In the genomic region with DNA sequence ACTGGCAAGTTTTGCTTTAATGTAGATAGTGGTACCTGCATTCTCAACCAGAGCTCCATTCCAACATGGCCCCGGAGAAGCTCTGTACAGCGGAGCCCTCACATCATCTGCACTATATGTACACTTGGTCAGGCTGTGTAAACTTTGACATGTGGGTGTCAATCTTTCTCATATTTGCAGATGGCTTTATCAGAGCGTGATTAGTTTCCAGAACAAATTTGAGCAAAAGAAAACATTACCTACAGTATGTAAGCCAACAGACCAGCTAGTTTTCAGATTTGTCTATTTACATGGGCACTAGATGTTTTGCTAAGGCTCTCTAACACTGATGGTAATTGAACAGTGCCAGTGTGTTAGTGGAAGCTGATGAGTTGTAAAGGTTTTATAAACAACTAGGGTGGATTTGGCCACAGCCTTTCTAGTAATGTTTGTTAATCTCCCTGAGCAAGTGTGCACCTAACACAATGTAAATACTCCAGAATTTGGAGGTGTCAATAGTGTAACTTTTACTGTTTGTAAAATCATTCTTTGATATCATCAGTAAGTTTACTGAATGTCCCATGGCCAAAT, we compare ENCODE assay signal across 1 cellular context.
A peak's percentile ranks its signal among the peaks of the same experiment; 100 is the strongest.
TF ChIP-seq lines count a peak whose summit lies in the region.

No MANE protein-coding gene starts in this region.

TF ChIP-seq in HepG2, 621 proteins besides CTCF, POLR2A, EP300 and RAD21 (continued from another document and continues in another):
- TF ChIP-seq, protein P1, sequence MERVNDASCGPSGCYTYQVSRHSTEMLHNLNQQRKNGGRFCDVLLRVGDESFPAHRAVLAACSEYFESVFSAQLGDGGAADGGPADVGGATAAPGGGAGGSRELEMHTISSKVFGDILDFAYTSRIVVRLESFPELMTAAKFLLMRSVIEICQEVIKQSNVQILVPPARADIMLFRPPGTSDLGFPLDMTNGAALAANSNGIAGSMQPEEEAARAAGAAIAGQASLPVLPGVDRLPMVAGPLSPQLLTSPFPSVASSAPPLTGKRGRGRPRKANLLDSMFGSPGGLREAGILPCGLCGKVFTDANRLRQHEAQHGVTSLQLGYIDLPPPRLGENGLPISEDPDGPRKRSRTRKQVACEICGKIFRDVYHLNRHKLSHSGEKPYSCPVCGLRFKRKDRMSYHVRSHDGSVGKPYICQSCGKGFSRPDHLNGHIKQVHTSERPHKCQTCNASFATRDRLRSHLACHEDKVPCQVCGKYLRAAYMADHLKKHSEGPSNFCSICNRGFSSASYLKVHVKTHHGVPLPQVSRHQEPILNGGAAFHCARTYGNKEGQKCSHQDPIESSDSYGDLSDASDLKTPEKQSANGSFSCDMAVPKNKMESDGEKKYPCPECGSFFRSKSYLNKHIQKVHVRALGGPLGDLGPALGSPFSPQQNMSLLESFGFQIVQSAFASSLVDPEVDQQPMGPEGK (CRISPR knock-in tag; IDR thresholded peaks at IDR 0.05), result peak; percentile 40; the same call in 1 of the 2 replicates
- TF ChIP-seq, protein P2, sequence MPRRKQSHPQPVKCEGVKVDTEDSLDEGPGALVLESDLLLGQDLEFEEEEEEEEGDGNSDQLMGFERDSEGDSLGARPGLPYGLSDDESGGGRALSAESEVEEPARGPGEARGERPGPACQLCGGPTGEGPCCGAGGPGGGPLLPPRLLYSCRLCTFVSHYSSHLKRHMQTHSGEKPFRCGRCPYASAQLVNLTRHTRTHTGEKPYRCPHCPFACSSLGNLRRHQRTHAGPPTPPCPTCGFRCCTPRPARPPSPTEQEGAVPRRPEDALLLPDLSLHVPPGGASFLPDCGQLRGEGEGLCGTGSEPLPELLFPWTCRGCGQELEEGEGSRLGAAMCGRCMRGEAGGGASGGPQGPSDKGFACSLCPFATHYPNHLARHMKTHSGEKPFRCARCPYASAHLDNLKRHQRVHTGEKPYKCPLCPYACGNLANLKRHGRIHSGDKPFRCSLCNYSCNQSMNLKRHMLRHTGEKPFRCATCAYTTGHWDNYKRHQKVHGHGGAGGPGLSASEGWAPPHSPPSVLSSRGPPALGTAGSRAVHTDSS (CRISPR knock-in tag; conservative IDR thresholded peaks at IDR 0.05), result no peak
- TF ChIP-seq HCFC1 (IDR thresholded peaks at IDR 0.05; ENCODE audit: low read depth, low read length) (no peak), SCMH1 (CRISPR knock-in tag; IDR thresholded peaks at IDR 0.05; ENCODE audit: borderline replicate concordance) (no peak), ZNF263 (CRISPR knock-in tag; IDR thresholded peaks at IDR 0.05) (no peak), CAMTA2 (CRISPR knock-in tag; IDR thresholded peaks at IDR 0.05; ENCODE audit: borderline replicate concordance) (no peak), NRL (CRISPR knock-in tag; IDR thresholded peaks at IDR 0.05; ENCODE audit: borderline replicate concordance) (no peak), RXRA (CRISPR knock-in tag; IDR thresholded peaks at IDR 0.05) (no peak), ZNF430 (CRISPR knock-in tag; IDR thresholded peaks at IDR 0.05) (no peak), SP140L (CRISPR knock-in tag; IDR thresholded peaks at IDR 0.05; ENCODE audit: borderline replicate concordance) (no peak), NONO (IDR thresholded peaks at IDR 0.05) (no peak), NONO (CRISPR knock-in tag; conservative IDR thresholded peaks at IDR 0.05) (no peak), PHF21A (CRISPR knock-in tag; IDR thresholded peaks at IDR 0.05) (no peak), CHCHD3 (CRISPR knock-in tag; IDR thresholded peaks at IDR 0.05) (no peak), PCBP1 (IDR thresholded peaks at IDR 0.05; ENCODE audit: borderline replicate concordance, low read depth, low read length) (no peak), ZNF383 (CRISPR knock-in tag; IDR thresholded peaks at IDR 0.05; ENCODE audit: borderline replicate concordance) (no peak), SRSF9 (IDR thresholded peaks at IDR 0.05; ENCODE audit: borderline replicate concordance, insufficient read depth, low read depth, low read length, poor library complexity, severe bottlenecking) (no peak), ZNF749 (CRISPR knock-in tag; IDR thresholded peaks at IDR 0.05; ENCODE audit: borderline replicate concordance) (no peak), NFIC (IDR thresholded peaks at IDR 0.05; ENCODE audit: low read length) (peak; percentile 72), NFIB (CRISPR knock-in tag; IDR thresholded peaks at IDR 0.05; ENCODE audit: borderline replicate concordance) (no peak), ZNF143 (CRISPR knock-in tag; IDR thresholded peaks at IDR 0.05) (no peak), FOXP1 (IDR thresholded peaks at IDR 0.05) (no peak), FOXP1 (CRISPR knock-in tag; IDR thresholded peaks at IDR 0.05) (peak; percentile 68), HOXD1 (CRISPR knock-in tag; IDR thresholded peaks at IDR 0.05) (no peak), ZNF788 (CRISPR knock-in tag; IDR thresholded peaks at IDR 0.05; ENCODE audit: borderline replicate concordance) (no peak), MBD4 (IDR thresholded peaks at IDR 0.05; ENCODE audit: borderline replicate concordance, low read length) (peak; percentile 43; the same call in 1 of the 2 replicates), ZNF549 (CRISPR knock-in tag; IDR thresholded peaks at IDR 0.05) (no peak), ZNF746 (CRISPR knock-in tag; IDR thresholded peaks at IDR 0.05) (no peak), ZNF501 (CRISPR knock-in tag; IDR thresholded peaks at IDR 0.05) (no peak), YEATS4 (CRISPR knock-in tag; IDR thresholded peaks at IDR 0.05; ENCODE audit: borderline replicate concordance) (no peak; the same call in 1 of the 2 replicates), ZNF777 (CRISPR knock-in tag; IDR thresholded peaks at IDR 0.05) (no peak), ZNF235 (CRISPR knock-in tag; IDR thresholded peaks at IDR 0.05; ENCODE audit: borderline replicate concordance) (no peak), ATF7 (IDR thresholded peaks at IDR 0.05) (no peak), ATF7 (CRISPR knock-in tag; IDR thresholded peaks at IDR 0.05) (no peak), PRPF4 (IDR thresholded peaks at IDR 0.05; ENCODE audit: low read depth, low read length, poor library complexity, severe bottlenecking) (no peak), TAF15 (IDR thresholded peaks at IDR 0.05; ENCODE audit: low read depth, low read length, poor library complexity, severe bottlenecking) (no peak), MATR3 (CRISPR knock-in tag; IDR thresholded peaks at IDR 0.05) (no peak), ZNF761 (CRISPR knock-in tag; conservative IDR thresholded peaks at IDR 0.05) (no peak), CEBPB (IDR thresholded peaks at IDR 0.05; ENCODE audit: borderline replicate concordance, low read depth, low read length) (no peak), SNAPC2 (CRISPR knock-in tag; IDR thresholded peaks at IDR 0.05) (no peak), RNF2 (conservative IDR thresholded peaks at IDR 0.05; ENCODE audit: low read depth) (no peak), ZFYVE20 (CRISPR knock-in tag; IDR thresholded peaks at IDR 0.05; ENCODE audit: borderline replicate concordance, low read depth) (no peak), ZNF441 (CRISPR knock-in tag; IDR thresholded peaks at IDR 0.05; ENCODE audit: borderline replicate concordance) (no peak), ZBTB21 (CRISPR knock-in tag; IDR thresholded peaks at IDR 0.05) (no peak), KLF12 (CRISPR knock-in tag; IDR thresholded peaks at IDR 0.05; ENCODE audit: borderline replicate concordance) (no peak), ZNF570 (CRISPR knock-in tag; IDR thresholded peaks at IDR 0.05; ENCODE audit: borderline replicate concordance) (no peak), POLR2AphosphoS2 (IDR thresholded peaks at IDR 0.05; ENCODE audit: low read depth, low read length) (no peak), FOSL2 (CRISPR knock-in tag; IDR thresholded peaks at IDR 0.05) (peak; percentile 71), ATRX (CRISPR knock-in tag; IDR thresholded peaks at IDR 0.05; ENCODE audit: borderline replicate concordance) (no peak), ZNF816 (CRISPR knock-in tag; IDR thresholded peaks at IDR 0.05; ENCODE audit: borderline replicate concordance) (peak; percentile 35; the same call in 1 of the 2 replicates), ZNF3 (CRISPR knock-in tag; IDR thresholded peaks at IDR 0.05) (no peak), FOXA3 (CRISPR knock-in tag; IDR thresholded peaks at IDR 0.05) (peak; percentile 95), DR1 (CRISPR knock-in tag; IDR thresholded peaks at IDR 0.05) (no peak), MIER3 (CRISPR knock-in tag; IDR thresholded peaks at IDR 0.05; ENCODE audit: borderline replicate concordance) (peak; percentile 53; the same call in 1 of the 2 replicates), NR3C1 (CRISPR knock-in tag; IDR thresholded peaks at IDR 0.05) (no peak)
- TF ChIP-seq, protein P3, sequence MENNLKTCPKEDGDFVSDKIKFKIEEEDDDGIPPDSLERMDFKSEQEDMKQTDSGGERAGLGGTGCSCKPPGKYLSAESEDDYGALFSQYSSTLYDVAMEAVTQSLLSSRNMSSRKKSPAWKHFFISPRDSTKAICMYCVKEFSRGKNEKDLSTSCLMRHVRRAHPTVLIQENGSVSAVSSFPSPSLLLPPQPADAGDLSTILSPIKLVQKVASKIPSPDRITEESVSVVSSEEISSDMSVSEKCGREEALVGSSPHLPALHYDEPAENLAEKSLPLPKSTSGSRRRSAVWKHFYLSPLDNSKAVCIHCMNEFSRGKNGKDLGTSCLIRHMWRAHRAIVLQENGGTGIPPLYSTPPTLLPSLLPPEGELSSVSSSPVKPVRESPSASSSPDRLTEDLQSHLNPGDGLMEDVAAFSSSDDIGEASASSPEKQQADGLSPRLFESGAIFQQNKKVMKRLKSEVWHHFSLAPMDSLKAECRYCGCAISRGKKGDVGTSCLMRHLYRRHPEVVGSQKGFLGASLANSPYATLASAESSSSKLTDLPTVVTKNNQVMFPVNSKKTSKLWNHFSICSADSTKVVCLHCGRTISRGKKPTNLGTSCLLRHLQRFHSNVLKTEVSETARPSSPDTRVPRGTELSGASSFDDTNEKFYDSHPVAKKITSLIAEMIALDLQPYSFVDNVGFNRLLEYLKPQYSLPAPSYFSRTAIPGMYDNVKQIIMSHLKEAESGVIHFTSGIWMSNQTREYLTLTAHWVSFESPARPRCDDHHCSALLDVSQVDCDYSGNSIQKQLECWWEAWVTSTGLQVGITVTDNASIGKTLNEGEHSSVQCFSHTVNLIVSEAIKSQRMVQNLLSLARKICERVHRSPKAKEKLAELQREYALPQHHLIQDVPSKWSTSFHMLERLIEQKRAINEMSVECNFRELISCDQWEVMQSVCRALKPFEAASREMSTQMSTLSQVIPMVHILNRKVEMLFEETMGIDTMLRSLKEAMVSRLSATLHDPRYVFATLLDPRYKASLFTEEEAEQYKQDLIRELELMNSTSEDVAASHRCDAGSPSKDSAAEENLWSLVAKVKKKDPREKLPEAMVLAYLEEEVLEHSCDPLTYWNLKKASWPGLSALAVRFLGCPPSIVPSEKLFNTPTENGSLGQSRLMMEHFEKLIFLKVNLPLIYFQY (CRISPR knock-in tag; IDR thresholded peaks at IDR 0.05; ENCODE audit: borderline replicate concordance), result no peak
- TF ChIP-seq, protein P4, sequence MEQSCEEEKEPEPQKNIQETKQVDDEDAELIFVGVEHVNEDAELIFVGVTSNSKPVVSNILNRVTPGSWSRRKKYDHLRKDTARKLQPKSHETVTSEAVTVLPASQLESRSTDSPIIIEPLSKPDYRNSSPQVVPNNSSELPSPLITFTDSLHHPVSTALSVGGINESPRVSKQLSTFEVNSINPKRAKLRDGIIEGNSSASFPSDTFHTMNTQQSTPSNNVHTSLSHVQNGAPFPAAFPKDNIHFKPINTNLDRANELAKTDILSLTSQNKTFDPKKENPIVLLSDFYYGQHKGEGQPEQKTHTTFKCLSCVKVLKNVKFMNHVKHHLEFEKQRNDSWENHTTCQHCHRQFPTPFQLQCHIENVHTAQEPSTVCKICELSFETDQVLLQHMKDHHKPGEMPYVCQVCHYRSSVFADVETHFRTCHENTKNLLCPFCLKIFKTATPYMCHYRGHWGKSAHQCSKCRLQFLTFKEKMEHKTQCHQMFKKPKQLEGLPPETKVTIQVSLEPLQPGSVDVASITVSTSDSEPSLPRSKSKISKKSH (CRISPR knock-in tag; IDR thresholded peaks at IDR 0.05; ENCODE audit: borderline replicate concordance), result no peak
- TF ChIP-seq, protein P5, sequence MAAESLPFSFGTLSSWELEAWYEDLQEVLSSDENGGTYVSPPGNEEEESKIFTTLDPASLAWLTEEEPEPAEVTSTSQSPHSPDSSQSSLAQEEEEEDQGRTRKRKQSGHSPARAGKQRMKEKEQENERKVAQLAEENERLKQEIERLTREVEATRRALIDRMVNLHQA (CRISPR knock-in tag; IDR thresholded peaks at IDR 0.05), result no peak
- TF ChIP-seq, protein P6, sequence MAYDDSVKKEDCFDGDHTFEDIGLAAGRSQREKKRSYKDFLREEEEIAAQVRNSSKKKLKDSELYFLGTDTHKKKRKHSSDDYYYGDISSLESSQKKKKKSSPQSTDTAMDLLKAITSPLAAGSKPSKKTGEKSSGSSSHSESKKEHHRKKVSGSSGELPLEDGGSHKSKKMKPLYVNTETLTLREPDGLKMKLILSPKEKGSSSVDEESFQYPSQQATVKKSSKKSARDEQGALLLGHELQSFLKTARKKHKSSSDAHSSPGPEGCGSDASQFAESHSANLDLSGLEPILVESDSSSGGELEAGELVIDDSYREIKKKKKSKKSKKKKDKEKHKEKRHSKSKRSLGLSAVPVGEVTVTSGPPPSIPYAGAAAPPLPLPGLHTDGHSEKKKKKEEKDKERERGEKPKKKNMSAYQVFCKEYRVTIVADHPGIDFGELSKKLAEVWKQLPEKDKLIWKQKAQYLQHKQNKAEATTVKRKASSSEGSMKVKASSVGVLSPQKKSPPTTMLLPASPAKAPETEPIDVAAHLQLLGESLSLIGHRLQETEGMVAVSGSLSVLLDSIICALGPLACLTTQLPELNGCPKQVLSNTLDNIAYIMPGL (CRISPR knock-in tag; IDR thresholded peaks at IDR 0.05; ENCODE audit: borderline replicate concordance in 1 of 2, low read depth in 1 of 2), result no peak; a peak in 1 of 4 replicates
- TF ChIP-seq, protein P7, sequence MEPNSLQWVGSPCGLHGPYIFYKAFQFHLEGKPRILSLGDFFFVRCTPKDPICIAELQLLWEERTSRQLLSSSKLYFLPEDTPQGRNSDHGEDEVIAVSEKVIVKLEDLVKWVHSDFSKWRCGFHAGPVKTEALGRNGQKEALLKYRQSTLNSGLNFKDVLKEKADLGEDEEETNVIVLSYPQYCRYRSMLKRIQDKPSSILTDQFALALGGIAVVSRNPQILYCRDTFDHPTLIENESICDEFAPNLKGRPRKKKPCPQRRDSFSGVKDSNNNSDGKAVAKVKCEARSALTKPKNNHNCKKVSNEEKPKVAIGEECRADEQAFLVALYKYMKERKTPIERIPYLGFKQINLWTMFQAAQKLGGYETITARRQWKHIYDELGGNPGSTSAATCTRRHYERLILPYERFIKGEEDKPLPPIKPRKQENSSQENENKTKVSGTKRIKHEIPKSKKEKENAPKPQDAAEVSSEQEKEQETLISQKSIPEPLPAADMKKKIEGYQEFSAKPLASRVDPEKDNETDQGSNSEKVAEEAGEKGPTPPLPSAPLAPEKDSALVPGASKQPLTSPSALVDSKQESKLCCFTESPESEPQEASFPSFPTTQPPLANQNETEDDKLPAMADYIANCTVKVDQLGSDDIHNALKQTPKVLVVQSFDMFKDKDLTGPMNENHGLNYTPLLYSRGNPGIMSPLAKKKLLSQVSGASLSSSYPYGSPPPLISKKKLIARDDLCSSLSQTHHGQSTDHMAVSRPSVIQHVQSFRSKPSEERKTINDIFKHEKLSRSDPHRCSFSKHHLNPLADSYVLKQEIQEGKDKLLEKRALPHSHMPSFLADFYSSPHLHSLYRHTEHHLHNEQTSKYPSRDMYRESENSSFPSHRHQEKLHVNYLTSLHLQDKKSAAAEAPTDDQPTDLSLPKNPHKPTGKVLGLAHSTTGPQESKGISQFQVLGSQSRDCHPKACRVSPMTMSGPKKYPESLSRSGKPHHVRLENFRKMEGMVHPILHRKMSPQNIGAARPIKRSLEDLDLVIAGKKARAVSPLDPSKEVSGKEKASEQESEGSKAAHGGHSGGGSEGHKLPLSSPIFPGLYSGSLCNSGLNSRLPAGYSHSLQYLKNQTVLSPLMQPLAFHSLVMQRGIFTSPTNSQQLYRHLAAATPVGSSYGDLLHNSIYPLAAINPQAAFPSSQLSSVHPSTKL (CRISPR knock-in tag; IDR thresholded peaks at IDR 0.05), result peak; percentile 95
